In genomic region chr2:54663424-54664030, GRCh38 we compare ENCODE assay signal across 17 cellular contexts. TPM values are rescaled to one million over a fixed set of nuclear protein-coding genes. Genes with fewer than 3 reads are reported as not detected.
DNase-seq lines count a peak whose midpoint lies in the region; ATAC-seq and TF ChIP-seq lines count a peak whose summit lies in the region.
"Had no signal": no experiment of that assay in that cellular context is flagged by ENCODE, and none has a peak within 500 bp of the region (broad histone marks: within the 10 kb centered on the region; RNA-seq: fewer than 3 reads in every experiment).

No MANE protein-coding gene starts in this region.

- peaks cover 85% of the 10 kb centered on the region for H3K36me3 Mint-ChIP-seq in MCF 10A (ENCODE audit: insufficient read depth, unreplicated experiment)
- peaks cover 85% of the 10 kb centered on the region for H3K36me3 Mint-ChIP-seq in GM23338 (ENCODE audit: low read depth)

- H3K4me1 ChIP-seq in breast epithelium (peaks cover 5 to 19% of the 10 kb centered on the region in 2 donors), GM23338 (ENCODE audit: insufficient read depth) (peaks cover 5% of the 10 kb centered on the region; the same call in 1 of the 2 replicates), subcutaneous abdominal adipose tissue (ENCODE audit: control insufficient read depth in 5 of 5, insufficient read depth in 5 of 5, low read length in 5 of 5) (peaks cover 19 to 56% (median 39%) of the 10 kb centered on the region in 5 donors), MM.1S (ENCODE audit: low read length) (no peaks in the 10 kb centered on the region)

- no peak overlapping the region for H3K27ac ChIP-seq in breast epithelium
- H3K27ac ChIP-seq in GM23338 (ENCODE audit: low read depth): no peak overlapping the region
- peak overlapping the region in 42 of 59 donors; percentile 5 to 97 (median 90) for H3K27ac ChIP-seq in dorsolateral prefrontal cortex
- H3K27ac ChIP-seq in subcutaneous abdominal adipose tissue (ENCODE audit: low read depth, low read length): peak overlapping the region; percentile 98
- no peak overlapping the region for H3K27ac ChIP-seq in MM.1S (ENCODE audit: low read length)
- H3K27ac ChIP-seq: A549 had no signal

- H3K27ac Mint-ChIP-seq in MCF 10A (ENCODE audit: low read depth, unreplicated experiment) (peak overlapping the region; percentile 22), GM23338 (0 out of 2 replicates have a peak overlapping the region, but pooled peaks have one; percentile 42)

- BruUV-seq in MCF 10A (replicated peaks; lab: Mats Ljungman, UMichigan): no TSS peak

- no peak overlapping the region for H3K4me3 Mint-ChIP-seq in MCF 10A (ENCODE audit: unreplicated experiment)
- H3K4me3 Mint-ChIP-seq in GM23338: no peak overlapping the region
- H3K4me3 Mint-ChIP-seq: CD4-positive, alpha-beta memory T cell had no signal

- H3K9me3 Mint-ChIP-seq in MCF 10A (ENCODE audit: unreplicated experiment) (no peaks in the 10 kb centered on the region), GM23338 (no peaks in the 10 kb centered on the region)
- H3K9me3 Mint-ChIP-seq: CD4-positive, alpha-beta memory T cell had no signal

- CTCF ChIA-PET in MCF 10A (lab: Yijun Ruan, JAX): interaction anchor here (0.7 to 4.8 kb wide), 11 partner anchors 7 to 743 kb away, joined by 3 to 36 read pairs (median 4); no protein-coding TSS in a partner anchor

- H2AFZ ChIP-seq in GM23338 (no peak overlapping the region), MM.1S (ENCODE audit: low read length) (no peak overlapping the region)

- H3K27me3 ChIP-seq in breast epithelium (no peaks in the 10 kb centered on the region), GM23338 (ENCODE audit: insufficient read depth) (no peaks in the 10 kb centered on the region), dorsolateral prefrontal cortex (no peaks in the 10 kb centered on the region), subcutaneous abdominal adipose tissue (ENCODE audit: control insufficient read depth in 5 of 5, insufficient read depth in 4 of 5, low read length in 5 of 5) (no peaks in the 10 kb centered on the region), MM.1S (replicated peaks; ENCODE audit: insufficient read depth, low read length) (no peaks in the 10 kb centered on the region)

- no peak overlapping the region for H3K4me2 ChIP-seq in GM23338
- no peak overlapping the region for H3K4me2 ChIP-seq in MM.1S (ENCODE audit: low read depth, low read length)
- H3K4me2 ChIP-seq: A549 had no signal

- H3K4me1 Mint-ChIP-seq in MCF 10A (ENCODE audit: insufficient read depth, unreplicated experiment) (peaks cover 19% of the 10 kb centered on the region), GM23338 (peaks cover 7% of the 10 kb centered on the region; the same call in 2 of the 3 replicates)

- TF ChIP-seq POLR2A in breast epithelium (IDR thresholded peaks at IDR 0.05): no peak

- intact Hi-C loops in MCF 10A (cut with micrococcal nuclease): loop anchor here (2.0 kb wide), 1 partner anchor 41 kb away; no protein-coding TSS in a partner anchor
- intact Hi-C loops in breast epithelium (cut with DNase I; ENCODE audit: low total_unique reads): no loop called here
- intact Hi-C loops in dorsolateral prefrontal cortex (cut with DNase I): loop anchor here (5.0 to 10.0 kb wide), 2 partner anchors 141 to 329 kb away; a partner anchor contains a TSS

- no peak for DNase-seq in MCF 10A (ENCODE audit: unreplicated experiment)
- DNase-seq in breast epithelium (ENCODE audit: low spot score in 2 of 2): no peak
- DNase-seq in GM23338 (ENCODE audit: low spot score): no peak
- DNase-seq in dorsolateral prefrontal cortex: no peak
- no peak for DNase-seq in stimulated activated CD4-positive, alpha-beta T cell treated with anti-CD3 and anti-CD28 coated beads, Interleukin-2, amount 100 ng/mL, for 24 hours
- DNase-seq in MM.1S: no peak
- DNase-seq: CD4-positive, alpha-beta memory T cell; EL; NCI-H1105 treated with DMSO at 0.1 percent for 48 hours; NCI-H1694 treated with DMSO at 0.1 percent for 48 hours; NCI-H2107; NCI-H2227 treated with DMSO at 0.1 percent for 48 hours; NCI-H524; RPMI8226; SIG-M5 had no signal

- H3K9ac ChIP-seq in subcutaneous abdominal adipose tissue (ENCODE audit: low read length in 5 of 5) (no peak overlapping the region), MM.1S (ENCODE audit: low read length) (no peak overlapping the region)

- H3K79me2 ChIP-seq in GM23338 (replicated peaks; ENCODE audit: insufficient read depth) (no peaks in the 10 kb centered on the region; the same call in 1 of the 2 replicates), MM.1S (ENCODE audit: low read length) (no peaks in the 10 kb centered on the region)

- peaks cover 7% of the 10 kb centered on the region for H4K20me1 ChIP-seq in GM23338 (replicated peaks; ENCODE audit: insufficient read depth)
- H4K20me1 ChIP-seq in MM.1S (ENCODE audit: insufficient read depth, low read length): no peaks in the 10 kb centered on the region

- POLR2A ChIA-PET in MCF 10A (lab: Yijun Ruan, JAX): interaction anchor here (1.1 kb wide), 1 partner anchor 13 kb away, joined by 4 read pairs; no protein-coding TSS in a partner anchor

- ATAC-seq in GM23338: no peak
- ATAC-seq: A549 had no signal

- H3K27me3 Mint-ChIP-seq in MCF 10A (ENCODE audit: insufficient read depth, unreplicated experiment): no peaks in the 10 kb centered on the region
- H3K27me3 Mint-ChIP-seq in GM23338 (ENCODE audit: insufficient read depth, low read depth, poor library complexity): no peaks in the 10 kb centered on the region
- H3K27me3 Mint-ChIP-seq: CD4-positive, alpha-beta memory T cell had no signal

- H3K9me2 ChIP-seq in GM23338 (ENCODE audit: insufficient read depth) (no peaks in the 10 kb centered on the region), MM.1S (replicated peaks; ENCODE audit: insufficient read depth, low read length) (no peaks in the 10 kb centered on the region)

- H3F3A ChIP-seq in GM23338 (replicated peaks; ENCODE audit: low read depth): 0 out of 2 replicates have a peak, but pooled peaks cover 6% of the 10 kb centered on the region
- 0 out of 2 replicates have a peak, but pooled peaks cover 5% of the 10 kb centered on the region for H3F3A ChIP-seq in MM.1S (ENCODE audit: insufficient read depth, low read length)

- TF ChIP-seq CTCF in MCF 10A (IDR thresholded peaks at IDR 0.05; ENCODE audit: unreplicated experiment) (no peak), breast epithelium (IDR thresholded peaks at IDR 0.05) (no peak), GM23338 (conservative IDR thresholded peaks at IDR 0.05; ENCODE audit: low read depth in 2 of 2) (no peak), dorsolateral prefrontal cortex (IDR thresholded peaks at IDR 0.05 in 54 of 56, conservative IDR thresholded peaks at IDR 0.05 in 2 of 56; ENCODE audit: low read depth in 1 of 56, partially characterized antibody in 56 of 56) (no peak), MM.1S (IDR thresholded peaks at IDR 0.05; ENCODE audit: low read length) (no peak)

- H3K9me3 ChIP-seq in breast epithelium (no peaks in the 10 kb centered on the region), subcutaneous abdominal adipose tissue (ENCODE audit: control insufficient read depth in 5 of 5, low read length in 5 of 5) (no peaks in the 10 kb centered on the region), MM.1S (replicated peaks; ENCODE audit: insufficient read depth, low read length) (no peaks in the 10 kb centered on the region)
- H3K9me3 ChIP-seq: A549 had no signal

- H3K4me3 ChIP-seq in breast epithelium (no peak overlapping the region), GM23338 (no peak overlapping the region), dorsolateral prefrontal cortex (no peak overlapping the region), subcutaneous abdominal adipose tissue (ENCODE audit: low read depth in 1 of 5, low read length in 5 of 5) (no peak overlapping the region), MM.1S (ENCODE audit: low read length) (no peak overlapping the region)
- H3K4me3 ChIP-seq: A549 had no signal

- peaks cover 5% of the 10 kb centered on the region for H3K36me3 ChIP-seq in breast epithelium
- peaks cover 50% of the 10 kb centered on the region for H3K36me3 ChIP-seq in GM23338 (ENCODE audit: insufficient read depth)
- H3K36me3 ChIP-seq in subcutaneous abdominal adipose tissue (ENCODE audit: control insufficient read depth in 5 of 5, insufficient read depth in 5 of 5, low read length in 5 of 5): peaks cover 47 to 98% (median 84%) of the 10 kb centered on the region in 5 donors
- H3K36me3 ChIP-seq in MM.1S (replicated peaks; ENCODE audit: insufficient read depth, low read length): peaks cover 40% of the 10 kb centered on the region

TF ChIP-seq in GM23338, 12 proteins besides CTCF, POLR2A, EP300 and RAD21 (continues in another document):
- no peak for TF ChIP-seq CREB1 (CRISPR knock-in tag; IDR thresholded peaks at IDR 0.05; ENCODE audit: low read depth)
- no peak for TF ChIP-seq JUNB (IDR thresholded peaks at IDR 0.05; ENCODE audit: unreplicated experiment)
- no peak for TF ChIP-seq ZNF114 (CRISPR knock-in tag; IDR thresholded peaks at IDR 0.05)
- no peak for TF ChIP-seq ZNF331 (CRISPR knock-in tag; IDR thresholded peaks at IDR 0.05; ENCODE audit: low read depth)
- TF ChIP-seq ETS1 (IDR thresholded peaks at IDR 0.05): no peak
- no peak for TF ChIP-seq EZH2 (IDR thresholded peaks at IDR 0.05; ENCODE audit: low read depth, unreplicated experiment)
- no peak for TF ChIP-seq STAT1 (IDR thresholded peaks at IDR 0.05; ENCODE audit: unreplicated experiment)
- TF ChIP-seq POLR2AphosphoS5 (IDR thresholded peaks at IDR 0.05; ENCODE audit: low read depth): no peak

RNA-seq across cellular contexts. Expression of gene EML6, which starts 59.9 kb away (rescaled TPM):
- total RNA-seq in MCF 10A (2022) (0.77 and 1.7 TPM in 2 replicates), breast epithelium (1 to 10 TPM; 1.9 to 5.9 (median 2.3) TPM), dorsolateral prefrontal cortex (10 to 100 TPM; 19.0 to 50.3 (median 33.2) TPM)
- total RNA-seq in GM23338 (2014; rRNA removed; shearing (Covaris generic)): 1.1 and 6.2 TPM in 2 replicates
- polyA plus RNA-seq in GM23338 (2016; fragmentation: Nextera tagmentation; extraction: Ambion mirVana): 1.6 and 2.7 TPM in 2 replicates

Comparison
In these comparisons a context has a peak if more than half of its experiments do, and no peak if none do; other contexts are left out.
1. H3K27ac ChIP-seq: peak in dorsolateral prefrontal cortex (42 of 59) and subcutaneous abdominal adipose tissue (single experiment); none in breast epithelium (0 of 2), GM23338 (single experiment) and MM.1S (single experiment).